Comparison of ENCODE assay signal across 1 cellular context in the genomic region with DNA sequence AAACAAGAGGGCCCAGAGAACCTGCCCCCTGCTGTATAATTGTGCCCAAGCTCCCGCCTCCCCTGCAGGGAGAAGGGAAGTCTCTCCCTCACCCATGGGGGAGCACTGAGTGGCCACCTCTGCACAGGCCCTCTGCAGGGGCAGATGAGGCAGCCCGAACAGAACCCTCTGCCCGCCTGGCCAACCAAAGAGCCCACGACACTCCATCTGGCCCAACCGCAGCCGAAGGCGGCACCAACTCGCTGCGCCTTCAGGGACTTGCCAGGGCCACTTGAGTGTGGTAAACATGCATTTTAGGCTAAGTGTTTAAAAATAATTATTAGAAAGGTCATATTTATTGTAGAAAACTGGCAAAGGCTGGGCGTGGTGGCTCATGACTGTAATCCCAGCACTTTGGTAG.
TF ChIP-seq lines count a peak whose summit lies in the region.

No MANE protein-coding gene starts in this region.

TF ChIP-seq in K562, 482 proteins besides CTCF, POLR2A, EP300 and RAD21:
- TF ChIP-seq FOS (IDR thresholded peaks at IDR 0.05; ENCODE audit: extremely low read depth, insufficient read length) (no peak), PTRF (tag; IDR thresholded peaks at IDR 0.05) (no peak), TOE1 (IDR thresholded peaks at IDR 0.05; ENCODE audit: borderline replicate concordance) (no peak), TOE1 (CRISPR knock-in tag; IDR thresholded peaks at IDR 0.05; ENCODE audit: borderline replicate concordance, low read depth) (no peak), HNRNPK (IDR thresholded peaks at IDR 0.05; ENCODE audit: low read depth, low read length, poor library complexity, severe bottlenecking) (no peak), EZH2 (IDR thresholded peaks at IDR 0.05; ENCODE audit: borderline replicate concordance, low read depth, low read length) (0 out of 2 replicates have a peak, but pooled peaks have one; percentile 61), PHB (CRISPR knock-in tag; IDR thresholded peaks at IDR 0.05) (no peak), ZNF655 (CRISPR knock-in tag; IDR thresholded peaks at IDR 0.05) (no peak), ZNF589 (CRISPR knock-in tag; IDR thresholded peaks at IDR 0.05; ENCODE audit: low read depth) (no peak), HIVEP1 (CRISPR knock-in tag; IDR thresholded peaks at IDR 0.05) (no peak), ZNF395 (CRISPR knock-in tag; IDR thresholded peaks at IDR 0.05) (no peak)
- TF ChIP-seq, protein P1, sequence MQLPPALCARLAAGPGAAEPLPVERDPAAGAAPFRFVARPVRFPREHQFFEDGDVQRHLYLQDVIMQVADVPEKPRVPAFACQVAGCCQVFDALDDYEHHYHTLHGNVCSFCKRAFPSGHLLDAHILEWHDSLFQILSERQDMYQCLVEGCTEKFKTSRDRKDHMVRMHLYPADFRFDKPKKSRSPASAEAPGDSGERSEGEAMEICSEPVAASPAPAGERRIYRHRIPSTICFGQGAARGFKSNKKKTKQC (CRISPR knock-in tag; IDR thresholded peaks at IDR 0.05): 0 out of 2 replicates have a peak, but pooled peaks have one; percentile 22
